ENCODE assay signal across 19 cellular contexts in genomic region chr2:72988726-72989273, GRCh38.
DNase-seq lines count a peak whose midpoint lies in the region; ATAC-seq and TF ChIP-seq lines count a peak whose summit lies in the region.
"Had no signal": no experiment of that assay in that cellular context is flagged by ENCODE, and none has a peak within 500 bp of the region (broad histone marks: within the 10 kb centered on the region; RNA-seq: fewer than 3 reads in every experiment).

No MANE protein-coding gene starts in this region.

- no peaks in the 10 kb centered on the region for H3K27me3 ChIP-seq in RWPE2 (ENCODE audit: insufficient read depth, poor library complexity, severe bottlenecking)
- H3K27me3 ChIP-seq in adipocyte (replicated peaks; ENCODE audit: control insufficient read depth, insufficient read depth, low read length), result no peaks in the 10 kb centered on the region
- H3K27me3 ChIP-seq in transverse colon, result no peaks in the 10 kb centered on the region
- H3K27me3 ChIP-seq: MG63 had no signal

- 89 to 90% methylated on average over 2 to 9 of the region's 9 CpGs for WGBS in transverse colon (ENCODE audit: low coverage in 1 of 2), 2 donors

- in situ Hi-C loops in transverse colon (cut with MboI; ENCODE audit: low pct_ligation_motif_present in 1 of 4, low pct_unique_long_range_greater_than_20kb in 1 of 4, low sequenced_read_pairs in 3 of 4), result loop anchor here in 2 of 4 donors (10.0 to 25.0 kb wide), 2 partner anchors 166 to 199 kb away; no protein-coding TSS in a partner anchor

- H3K36me3 ChIP-seq in RWPE2 (ENCODE audit: low read depth), result no peaks in the 10 kb centered on the region
- H3K36me3 ChIP-seq in adipocyte (ENCODE audit: control insufficient read depth, insufficient read depth, low read length, severe bottlenecking), result peaks cover 5% of the 10 kb centered on the region
- peaks cover 0 to 4% (median 0%) of the 10 kb centered on the region in 4 donors for H3K36me3 ChIP-seq in transverse colon
- H3K36me3 ChIP-seq: MG63 had no signal

- intact Hi-C loops in transverse colon (cut with DNase I; ENCODE audit: low total_unique reads), result no loop called here

- TF ChIP-seq CTCF in RWPE2 (IDR thresholded peaks at IDR 0.05; ENCODE audit: poor library complexity, severe bottlenecking) (no peak), omental fat pad (IDR thresholded peaks at IDR 0.05) (no peak), transverse colon (IDR thresholded peaks at IDR 0.05) (no peak)

- TF ChIP-seq EP300 in transverse colon (IDR thresholded peaks at IDR 0.05; ENCODE audit: low read depth), result no peak

- TF ChIP-seq POLR2A in transverse colon (IDR thresholded peaks at IDR 0.05), result no peak

- H3K9ac ChIP-seq in adipocyte (ENCODE audit: low read length), result peak overlapping the region; percentile 77

- no peak overlapping the region for H3K27ac ChIP-seq in RWPE2 (ENCODE audit: poor library complexity, severe bottlenecking)
- H3K27ac ChIP-seq in transverse colon, result no peak overlapping the region

- no peaks in the 10 kb centered on the region for H3K9me3 ChIP-seq in RWPE2 (ENCODE audit: severe bottlenecking)
- H3K9me3 ChIP-seq in adipocyte (ENCODE audit: control insufficient read depth, low read length), result no peaks in the 10 kb centered on the region
- no peaks in the 10 kb centered on the region for H3K9me3 ChIP-seq in transverse colon
- H3K9me3 ChIP-seq: Caco-2, MG63 had no signal

- ATAC-seq in RWPE2 (ENCODE audit: low read depth) (no peak), omental fat pad (ENCODE audit: low FRiP score) (no peak), HG03280 (IDR thresholded peaks at IDR 0.05; ENCODE audit: unreplicated experiment) (no peak)
- ATAC-seq: PC-3 had no signal

- H3K4me1 ChIP-seq in RWPE2 (ENCODE audit: insufficient read depth, poor library complexity, severe bottlenecking) (no peaks in the 10 kb centered on the region), adipocyte (ENCODE audit: control insufficient read depth, insufficient read depth, low read length) (peaks cover 29% of the 10 kb centered on the region), transverse colon (peaks cover 0 to 2% (median 0%) of the 10 kb centered on the region in 4 donors)

- H3K4me3 ChIP-seq in RWPE2 (ENCODE audit: severe bottlenecking), result no peak overlapping the region
- no peak overlapping the region for H3K4me3 ChIP-seq in adipocyte (ENCODE audit: low read length)
- no peak overlapping the region for H3K4me3 ChIP-seq in transverse colon
- H3K4me3 ChIP-seq: MG63 had no signal

- peak; percentile 26 for DNase-seq in RWPE2 (ENCODE audit: low spot score)
- no peak for DNase-seq in adipocyte (ENCODE audit: low read depth)
- DNase-seq in omental fat pad (ENCODE audit: low spot score), result peak; percentile 7
- DNase-seq in transverse colon, result peak; percentile 2
- DNase-seq in NCI-H1694 (lab: John Stamatoyannopoulos, UW), result no peak
- no peak for DNase-seq in activated CD4-positive, alpha-beta T cell treated with anti-CD3 and anti-CD28 coated beads, Interleukin-2, amount 50 U/mL, for 4 hours
- DNase-seq: Caco-2, DMS53, H7, IMR-90, Karpas-422, MG63, NCI-H1092, NCI-H146, NCI-H2081 treated with DMSO at 0.1 percent for 48 hours, NCI-H510A, NCI-H774, PC-3 had no signal

Comparison
In these comparisons a context has a peak if more than half of its experiments do, and no peak if none do; other contexts are left out.
1. DNase-seq: peak in RWPE2 (single experiment), omental fat pad (single experiment) and transverse colon (single experiment); none in adipocyte (single experiment), NCI-H1694 (single experiment) and activated CD4-positive, alpha-beta T cell treated with anti-CD3 and anti-CD28 coated beads, Interleukin-2, amount 50 U/mL, for 4 hours (0 of 2).